Comparison of ENCODE assay signal across 12 cellular contexts in genomic region chr2:178008636-178009289, GRCh38.
A peak's percentile ranks its signal among the peaks of the same experiment; 100 is the strongest.
DNase-seq lines count a peak whose midpoint lies in the region; ATAC-seq, FAIRE-seq and TF ChIP-seq lines count a peak whose summit lies in the region.
"Had no signal": no experiment of that assay in that cellular context is flagged by ENCODE, and none has a peak within 500 bp of the region (broad histone marks: within the 10 kb centered on the region; RNA-seq: fewer than 3 reads in every experiment).

No MANE protein-coding gene starts in this region.

- no peak for TF ChIP-seq POLR2A in GM12891 (IDR thresholded peaks at IDR 0.05; ENCODE audit: low read depth, low read length)

- DNase-seq in DMS153 (lab: John Stamatoyannopoulos, UW) = peak; percentile 94
- peak; percentile 98 for DNase-seq in NCI-H2029 treated with DMSO at 0.1 percent for 48 hours (lab: John Stamatoyannopoulos, UW)
- peak; percentile 79 for DNase-seq in amniotic epithelial cell (ENCODE audit: low read depth)
- DNase-seq in left kidney (ENCODE audit: low read depth, low spot score) = peak; percentile 15
- no peak for DNase-seq in NCI-H526 treated with DMSO at 0.1 percent for 48 hours (lab: John Stamatoyannopoulos, UW)
- no peak for DNase-seq in activated T-cell treated with anti-CD3 and anti-CD28 coated beads for 4 hours
- DNase-seq in GM12891 (ENCODE audit: insufficient read length, low spot score) = no peak
- DNase-seq: Caco-2; stimulated activated CD4-positive, alpha-beta T cell treated with anti-CD3 and anti-CD28 coated beads, Interleukin-15, amount 100 ng/mL, for 24 hours; upper lobe of right lung had no signal

- no peak for ATAC-seq in GM18517 (IDR thresholded peaks at IDR 0.05; ENCODE audit: unreplicated experiment)
- ATAC-seq: upper lobe of right lung had no signal

- no peak for FAIRE-seq in GM12891 (lab: Jason Lieb, UNC)
- FAIRE-seq: HTR-8/SVneo had no signal

TF ChIP-seq in GM12891, 5 proteins besides CTCF, POLR2A, EP300 and RAD21:
- TF ChIP-seq POU2F2 (IDR thresholded peaks at IDR 0.05; ENCODE audit: low read depth, low read length) (no peak), POLR2AphosphoS5 (IDR thresholded peaks at IDR 0.05; ENCODE audit: low read depth, low read length) (no peak)

Comparison
In these comparisons a context has a peak if more than half of its experiments do, and no peak if none do; other contexts are left out.
1. DNase-seq: peak in DMS153 (single experiment), NCI-H2029 treated with DMSO at 0.1 percent for 48 hours (single experiment), amniotic epithelial cell (single experiment) and left kidney (single experiment); none in NCI-H526 treated with DMSO at 0.1 percent for 48 hours (single experiment), activated T-cell treated with anti-CD3 and anti-CD28 coated beads for 4 hours (single experiment) and GM12891 (single experiment).